23 cellular contexts compared by ENCODE assay signal in the genomic region with DNA sequence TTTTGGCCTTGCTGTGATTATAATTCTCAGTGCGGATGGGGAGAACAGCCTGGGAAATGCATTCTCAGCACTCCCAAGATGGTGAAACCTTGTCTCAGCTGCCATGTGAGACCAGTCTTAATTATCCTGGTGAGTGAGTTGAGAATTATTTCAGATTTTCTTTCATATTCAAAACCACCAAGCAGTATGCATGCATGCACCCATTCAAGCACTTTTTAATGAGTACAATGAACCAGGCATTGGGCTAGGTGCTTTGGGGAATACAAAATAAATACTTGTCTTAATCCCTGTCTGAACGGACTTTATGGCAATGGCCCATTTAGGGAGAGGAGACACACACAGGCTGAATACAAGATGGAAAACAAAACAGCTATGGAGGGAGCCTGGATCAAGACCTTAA.
DNase-seq lines count a peak whose midpoint lies in the region; ATAC-seq, FAIRE-seq and TF ChIP-seq lines count a peak whose summit lies in the region.
"Had no signal": no experiment of that assay in that cellular context is flagged by ENCODE, and none has a peak within 500 bp of the region (broad histone marks: within the 10 kb centered on the region; RNA-seq: fewer than 3 reads in every experiment).

No MANE protein-coding gene starts in this region.

- no peak overlapping the region for H3K9ac ChIP-seq in endothelial cell of umbilical vein (replicated peaks; ENCODE audit: extremely low read depth, insufficient read depth, low read length)
- H3K9ac ChIP-seq: BLaER1 had no signal

- peak overlapping the region; percentile 89 for H3K27ac ChIP-seq in SJCRH30
- no peak overlapping the region for H3K27ac ChIP-seq in endothelial cell of umbilical vein (ENCODE audit: insufficient read depth, low read depth, low read length)
- no peak overlapping the region for H3K27ac ChIP-seq in Peyer's patch
- H3K27ac ChIP-seq: BLaER1 had no signal

- dilution Hi-C loops in endothelial cell of umbilical vein (cut with MboI; ENCODE audit: extremely low pct_ligation_motif_present, low sequenced_read_pairs): no loop called here

- CTCF ChIA-PET in endothelial cell of umbilical vein (lab: Charles Lee): no interaction called here

- H3K4me2 ChIP-seq in endothelial cell of umbilical vein (ENCODE audit: insufficient read depth, low read length): no peak overlapping the region
- H3K4me2 ChIP-seq: BLaER1 had no signal

- H3K9me3 ChIP-seq in SJCRH30 (replicated peaks): no peaks in the 10 kb centered on the region
- H3K9me3 ChIP-seq in endothelial cell of umbilical vein (replicated peaks; ENCODE audit: control insufficient read depth, insufficient read depth, low read length): no peaks in the 10 kb centered on the region
- H3K9me3 ChIP-seq in Peyer's patch: no peaks in the 10 kb centered on the region
- H3K9me3 ChIP-seq: BE2C, BLaER1, Caco-2 had no signal

- DNase-seq in SJCRH30 (no peak), astrocyte of the hippocampus (ENCODE audit: low read depth, low spot score) (peak; percentile 25), endothelial cell of umbilical vein (ENCODE audit: low read depth, low spot score) (no peak), Peyer's patch (no peak)
- DNase-seq: 8988T; ACHN; BE2C; C1 segment of cervical spinal cord; Caco-2; Calu3; CD4-positive, alpha-beta memory T cell; CD4-positive, CD25-positive, alpha-beta regulatory T cell; DMS79 treated with DMSO at 0.1 percent for 48 hours; GF-D8 had no signal

- no peak overlapping the region for H2AFZ ChIP-seq in endothelial cell of umbilical vein (ENCODE audit: low read depth, low read length)

- POLR2A ChIA-PET in endothelial cell of umbilical vein (lab: Charles Lee): no interaction called here

- H3K9me1 ChIP-seq in endothelial cell of umbilical vein (replicated peaks; ENCODE audit: control insufficient read depth, extremely low read depth, insufficient read depth, low read length): no peaks in the 10 kb centered on the region

- H4K20me1 ChIP-seq in endothelial cell of umbilical vein (replicated peaks; ENCODE audit: control insufficient read depth, extremely low read depth, insufficient read depth, low read length): no peaks in the 10 kb centered on the region
- H4K20me1 ChIP-seq: BLaER1 had no signal

- TF ChIP-seq POLR2A in endothelial cell of umbilical vein (IDR thresholded peaks at IDR 0.05; ENCODE audit: low read depth, low read length) (no peak), Peyer's patch (IDR thresholded peaks at IDR 0.05) (no peak)

- intact Hi-C loops in endothelial cell of umbilical vein (cut with micrococcal nuclease): no loop called here

- TF ChIP-seq CTCF in endothelial cell of umbilical vein (IDR thresholded peaks at IDR 0.05; ENCODE audit: extremely low read depth in 1 of 2, insufficient read depth in 1 of 2, low read depth in 1 of 2, low read length in 2 of 2) (no peak), Peyer's patch (IDR thresholded peaks at IDR 0.05) (no peak)

- H3K36me3 ChIP-seq in SJCRH30 (peaks cover 5% of the 10 kb centered on the region; the same call in 1 of the 2 replicates), endothelial cell of umbilical vein (ENCODE audit: control insufficient read depth in 2 of 2, extremely low read depth in 1 of 2, insufficient read depth in 2 of 2, low read length in 2 of 2) (no peaks in the 10 kb centered on the region), Peyer's patch (peaks cover 0 to 2% (median 0%) of the 10 kb centered on the region in 3 donors)

- no TSS peak for BruUV-seq in endothelial cell of umbilical vein (replicated peaks; lab: Mats Ljungman, UMichigan)

- FAIRE-seq in endothelial cell of umbilical vein (lab: Jason Lieb, UNC): peak; percentile 43
- FAIRE-seq: A204.1, D721Med, G401.6, GM12891, GM19239 had no signal

- no peak for ATAC-seq in HG03139 (IDR thresholded peaks at IDR 0.05; ENCODE audit: unreplicated experiment)
- no peak for ATAC-seq in GM21515 (IDR thresholded peaks at IDR 0.05; ENCODE audit: unreplicated experiment)
- no peak for ATAC-seq in HG02623 (IDR thresholded peaks at IDR 0.05; ENCODE audit: unreplicated experiment)

- no peak overlapping the region for H3K4me3 ChIP-seq in SJCRH30
- no peak overlapping the region for H3K4me3 ChIP-seq in endothelial cell of umbilical vein (replicated peaks in 1 of 3; ENCODE audit: insufficient read depth in 1 of 3, low read depth in 1 of 3, low read length in 3 of 3)
- H3K4me3 ChIP-seq in Peyer's patch: no peak overlapping the region
- H3K4me3 ChIP-seq: BLaER1 had no signal

- no peaks in the 10 kb centered on the region for H3K79me2 ChIP-seq in endothelial cell of umbilical vein (ENCODE audit: control insufficient read depth, insufficient read depth, low read length)

- peaks cover 37% of the 10 kb centered on the region for H3K4me1 ChIP-seq in SJCRH30
- no peaks in the 10 kb centered on the region for H3K4me1 ChIP-seq in endothelial cell of umbilical vein (ENCODE audit: control insufficient read depth, extremely low read depth, insufficient read depth, low read length)
- no peaks in the 10 kb centered on the region for H3K4me1 ChIP-seq in Peyer's patch
- H3K4me1 ChIP-seq: BE2C, BLaER1, Caco-2 had no signal

- H3K27me3 ChIP-seq in SJCRH30 (no peaks in the 10 kb centered on the region), endothelial cell of umbilical vein (ENCODE audit: control insufficient read depth in 2 of 2, insufficient read depth in 2 of 2, low read length in 2 of 2) (no peaks in the 10 kb centered on the region), Peyer's patch (no peaks in the 10 kb centered on the region)
- H3K27me3 ChIP-seq: BE2C, BLaER1 had no signal

TF ChIP-seq in endothelial cell of umbilical vein, 7 proteins besides CTCF, POLR2A, EP300 and RAD21:
- TF ChIP-seq FOS (IDR thresholded peaks at IDR 0.05; ENCODE audit: borderline replicate concordance, insufficient read depth, low read length): no peak
- TF ChIP-seq POLR2AphosphoS5 (IDR thresholded peaks at IDR 0.05; ENCODE audit: insufficient read depth, low read depth, low read length): no peak
- TF ChIP-seq JUN (IDR thresholded peaks at IDR 0.05; ENCODE audit: borderline replicate concordance, insufficient read depth, insufficient read length, low read depth): no peak
- TF ChIP-seq MYC (IDR thresholded peaks at IDR 0.05; ENCODE audit: low read depth, low read length): no peak
- TF ChIP-seq, protein P1, sequence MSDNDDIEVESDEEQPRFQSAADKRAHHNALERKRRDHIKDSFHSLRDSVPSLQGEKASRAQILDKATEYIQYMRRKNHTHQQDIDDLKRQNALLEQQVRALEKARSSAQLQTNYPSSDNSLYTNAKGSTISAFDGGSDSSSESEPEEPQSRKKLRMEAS (IDR thresholded peaks at IDR 0.05; ENCODE audit: insufficient read depth, insufficient read length): no peak
- no peak for TF ChIP-seq EZH2 (IDR thresholded peaks at IDR 0.05; ENCODE audit: borderline replicate concordance, low read depth, low read length, severe bottlenecking)
- no peak for TF ChIP-seq GATA2 (IDR thresholded peaks at IDR 0.05; ENCODE audit: insufficient read depth, insufficient read length, low read depth, low read length)
